1 cellular context compared by ENCODE assay signal in genomic region chr6:13661647-13662046, GRCh38.
TF ChIP-seq lines count a peak whose summit lies in the region.

No MANE protein-coding gene starts in this region.

TF ChIP-seq in HepG2, 621 proteins besides CTCF, POLR2A, EP300 and RAD21:
- TF ChIP-seq FOXA3 (CRISPR knock-in tag; IDR thresholded peaks at IDR 0.05), result no peak
- no peak for TF ChIP-seq BATF2 (CRISPR knock-in tag; IDR thresholded peaks at IDR 0.05)
- TF ChIP-seq SMAD9 (CRISPR knock-in tag; IDR thresholded peaks at IDR 0.05), result no peak
- no peak for TF ChIP-seq EHMT2 (IDR thresholded peaks at IDR 0.05; ENCODE audit: borderline replicate concordance, low read depth, low read length)
- TF ChIP-seq ZBTB7A (CRISPR knock-in tag; IDR thresholded peaks at IDR 0.05), result no peak
- no peak for TF ChIP-seq ZNF749 (CRISPR knock-in tag; IDR thresholded peaks at IDR 0.05; ENCODE audit: borderline replicate concordance)
- TF ChIP-seq ZBTB33 (CRISPR knock-in tag; IDR thresholded peaks at IDR 0.05), result no peak
- peak; percentile 94 for TF ChIP-seq RFX5 (IDR thresholded peaks at IDR 0.05; ENCODE audit: low read depth, low read length)
- no peak for TF ChIP-seq ZNF816 (CRISPR knock-in tag; IDR thresholded peaks at IDR 0.05; ENCODE audit: borderline replicate concordance)
- TF ChIP-seq SP4 (CRISPR knock-in tag; IDR thresholded peaks at IDR 0.05), result no peak
- no peak for TF ChIP-seq FIP1L1 (IDR thresholded peaks at IDR 0.05; ENCODE audit: borderline replicate concordance, insufficient read depth, low read depth, low read length)
- peak; percentile 96 for TF ChIP-seq ZNF317 (CRISPR knock-in tag; IDR thresholded peaks at IDR 0.05)
- TF ChIP-seq ZNF598 (CRISPR knock-in tag; IDR thresholded peaks at IDR 0.05; ENCODE audit: borderline replicate concordance), result no peak
- TF ChIP-seq ZNF672 (CRISPR knock-in tag; IDR thresholded peaks at IDR 0.05), result no peak
TF ChIP-seq in HepG2: peak in this region for 2.
